8 cellular contexts compared by ENCODE assay signal in the genomic region with DNA sequence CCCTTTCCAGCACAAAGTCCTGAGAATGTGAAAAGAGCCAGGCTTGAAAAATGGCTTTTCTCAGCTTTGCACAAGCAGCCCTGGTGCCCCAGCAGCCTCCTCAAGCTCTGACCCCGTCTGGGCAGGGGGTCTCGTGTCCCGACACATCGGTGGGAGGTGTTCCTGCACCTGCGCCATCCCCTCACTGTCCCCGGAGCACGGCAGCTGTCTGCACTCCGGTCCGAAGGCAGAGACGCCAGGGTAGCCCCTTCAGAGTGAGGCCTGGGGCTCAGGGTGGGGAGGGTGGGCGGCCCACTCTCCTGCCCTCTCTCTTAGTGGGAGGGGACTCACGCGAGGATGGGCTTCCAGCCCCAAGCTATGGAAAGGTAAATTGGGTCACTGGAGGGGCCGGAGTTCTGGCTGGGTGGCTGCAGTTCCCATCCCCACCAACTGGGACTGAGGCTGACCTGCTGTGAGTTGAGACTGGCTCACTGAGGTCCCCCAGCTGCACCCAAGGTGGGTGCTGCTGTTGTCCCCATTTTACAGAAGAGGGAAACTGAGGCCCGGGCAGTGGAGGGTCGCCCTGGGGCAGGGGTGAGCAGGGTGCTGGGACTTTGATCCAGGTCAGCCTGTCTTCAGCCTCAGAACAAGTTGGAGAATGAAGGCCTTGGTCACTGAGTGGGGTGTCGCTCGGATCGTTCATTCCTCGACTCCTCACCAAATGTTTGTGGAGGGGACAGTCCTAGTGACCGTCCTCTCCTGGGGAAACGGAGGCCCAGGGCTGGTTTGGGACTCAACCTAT. TPM values are rescaled to one million over a fixed set of nuclear protein-coding genes. Genes with fewer than 3 reads are reported as not detected.
DNase-seq lines count a peak whose midpoint lies in the region; ATAC-seq and TF ChIP-seq lines count a peak whose summit lies in the region.
"Had no signal": no experiment of that assay in that cellular context is flagged by ENCODE, and none has a peak within 500 bp of the region (broad histone marks: within the 10 kb centered on the region; RNA-seq: fewer than 3 reads in every experiment).

No MANE protein-coding gene starts in this region.

- H3K27me3 Mint-ChIP-seq in activated CD8-positive, alpha-beta memory T cell treated with anti-CD3 and anti-CD28 coated beads, Interleukin-2, amount 10 ng/mL, durations not matched to agents 7 days and 5 days, result peaks cover 33% of the 10 kb centered on the region

- no peak overlapping the region for H3K27ac Mint-ChIP-seq in activated CD8-positive, alpha-beta memory T cell treated with anti-CD3 and anti-CD28 coated beads, Interleukin-2, amount 10 ng/mL, durations not matched to agents 7 days and 5 days

- in situ Hi-C loops in Panc1 (cut with HindIII; ENCODE audit: low pct_unique_long_range_greater_than_20kb, low sequenced_read_pairs), result no loop called here

- H3K27me3 ChIP-seq in Panc1 (ENCODE audit: control insufficient read depth, insufficient read depth, low read length), result no peaks in the 10 kb centered on the region
- H3K27me3 ChIP-seq in iPS-18a (ENCODE audit: control insufficient read depth, insufficient read depth, low read length), result peaks cover 49% of the 10 kb centered on the region
- peaks cover 41 to 59% (median 46%) of the 10 kb centered on the region in 3 donors for H3K27me3 ChIP-seq in skeletal muscle tissue (ENCODE audit: control insufficient read depth in 3 of 3, insufficient read depth in 3 of 3, low read length in 3 of 3)

- H3K4me3 Mint-ChIP-seq in activated CD8-positive, alpha-beta memory T cell treated with anti-CD3 and anti-CD28 coated beads, Interleukin-2, amount 10 ng/mL, durations not matched to agents 7 days and 5 days, result no peak overlapping the region

- H3K4me1 ChIP-seq in Panc1 (ENCODE audit: control insufficient read depth, insufficient read depth, low read length) (peaks cover 17% of the 10 kb centered on the region), iPS-18a (ENCODE audit: control insufficient read depth, low read depth, low read length) (peaks cover 9% of the 10 kb centered on the region), skeletal muscle tissue (ENCODE audit: control insufficient read depth in 3 of 3, insufficient read depth in 3 of 3, low read length in 3 of 3) (peaks cover 3 to 14% (median 8%) of the 10 kb centered on the region in 3 donors)

- DNase-seq in Panc1 (ENCODE audit: low read depth, low spot score), result no peak
- no peak for DNase-seq in activated CD8-positive, alpha-beta memory T cell treated with anti-CD3 and anti-CD28 coated beads, Interleukin-2, amount 10 ng/mL, durations not matched to agents 7 days and 5 days
- DNase-seq in NCI-H1436 treated with DMSO at 0.1 percent for 48 hours (lab: John Stamatoyannopoulos, UW), result no peak
- DNase-seq: activated naive CD4-positive, alpha-beta T cell had no signal

- no TSS peak for BruUV-seq in Panc1 (replicated peaks; lab: Mats Ljungman, UMichigan)

- H3K4me3 ChIP-seq in Panc1 (ENCODE audit: low read depth in 2 of 2, low read length in 2 of 2) (peak overlapping the region in 1 of 2 experiments; percentile 43; a peak in 2 of 4 replicates), iPS-18a (ENCODE audit: low read length) (peak overlapping the region; percentile 54), skeletal muscle tissue (ENCODE audit: low read length in 3 of 3) (peak overlapping the region; percentile 32 to 43 (median 41))

- no peaks in the 10 kb centered on the region for H3K9me3 Mint-ChIP-seq in activated CD8-positive, alpha-beta memory T cell treated with anti-CD3 and anti-CD28 coated beads, Interleukin-2, amount 10 ng/mL, durations not matched to agents 7 days and 5 days (ENCODE audit: low read depth)

- H3K36me3 Mint-ChIP-seq in activated CD8-positive, alpha-beta memory T cell treated with anti-CD3 and anti-CD28 coated beads, Interleukin-2, amount 10 ng/mL, durations not matched to agents 7 days and 5 days, result peaks cover 2% of the 10 kb centered on the region

- H3K4me1 Mint-ChIP-seq in activated CD8-positive, alpha-beta memory T cell treated with anti-CD3 and anti-CD28 coated beads, Interleukin-2, amount 10 ng/mL, durations not matched to agents 7 days and 5 days, result peaks cover 14% of the 10 kb centered on the region

- CTCF ChIA-PET in Panc1 (lab: Charles Lee), result interaction anchor here (0.6 to 1.2 kb wide), 10 partner anchors 11 to 1272 kb away, joined by 3 to 11 read pairs (median 6); no protein-coding TSS in a partner anchor
- CTCF ChIA-PET in activated CD8-positive, alpha-beta memory T cell treated with anti-CD3 and anti-CD28 coated beads, Interleukin-2, amount 10 ng/mL, durations not matched to agents 7 days and 5 days (lab: Charles Lee), result interaction anchor here (0.6 to 1.9 kb wide), 2 partner anchors 22 to 40 kb away, joined by 3 to 5 read pairs; partner anchors contain the start of gene UBE2I

- H3K9me3 ChIP-seq in Panc1 (ENCODE audit: control insufficient read depth, insufficient read depth, low read depth, low read length) (no peaks in the 10 kb centered on the region), iPS-18a (ENCODE audit: control insufficient read depth, low read depth, low read length) (no peaks in the 10 kb centered on the region), skeletal muscle tissue (ENCODE audit: control insufficient read depth in 3 of 3, low read length in 3 of 3) (peaks cover 0 to 2% (median 0%) of the 10 kb centered on the region in 3 donors)

- intact Hi-C loops in Panc1 (cut with micrococcal nuclease; ENCODE audit: unreplicated experiment), result no loop called here

- peak; percentile 11 for ATAC-seq in GM19351 (IDR thresholded peaks at IDR 0.05; ENCODE audit: unreplicated experiment)
- peak; percentile 4 for ATAC-seq in Panc1
- no peak for ATAC-seq in activated CD8-positive, alpha-beta memory T cell treated with anti-CD3 and anti-CD28 coated beads, Interleukin-2, amount 10 ng/mL, durations not matched to agents 7 days and 5 days
- no peak for ATAC-seq in HG02588 (IDR thresholded peaks at IDR 0.05; ENCODE audit: unreplicated experiment)

- no peak; the same call in 1 of the 2 replicates for TF ChIP-seq CTCF in Panc1 (IDR thresholded peaks at IDR 0.05)

- POLR2A ChIA-PET in Panc1 (lab: Charles Lee), result interaction anchor here (0.6 kb wide), 1 partner anchor 62 kb away, joined by 6 read pairs; no protein-coding TSS in a partner anchor

- H3K9ac ChIP-seq in iPS-18a (ENCODE audit: low read length) (peak overlapping the region; percentile 73), skeletal muscle tissue (ENCODE audit: low read depth in 1 of 3, low read length in 3 of 3) (no peak overlapping the region)

- peak overlapping the region; percentile 57; the same call in 1 of the 2 replicates for H3K27ac ChIP-seq in Panc1 (ENCODE audit: low read length)
- peak overlapping the region; percentile 38 for H3K27ac ChIP-seq in iPS-18a (ENCODE audit: low read length)
- H3K27ac ChIP-seq in skeletal muscle tissue (ENCODE audit: low read depth, low read length), result no peak overlapping the region

- H3K36me3 ChIP-seq in Panc1 (ENCODE audit: control insufficient read depth, insufficient read depth, low read length), result no peaks in the 10 kb centered on the region
- H3K36me3 ChIP-seq in iPS-18a (ENCODE audit: control insufficient read depth, low read depth, low read length), result no peaks in the 10 kb centered on the region
- no peaks in the 10 kb centered on the region for H3K36me3 ChIP-seq in skeletal muscle tissue (ENCODE audit: control insufficient read depth in 3 of 3, insufficient read depth in 3 of 3, low read length in 3 of 3)

RNA-seq across cellular contexts. Expression of gene BAIAP3, which starts 2.3 kb away (rescaled TPM):
- total RNA-seq in Panc1 (2021; ENCODE audit: unreplicated experiment), result 9.4 TPM
- 8.2 TPM for polyA plus RNA-seq in Panc1 (2012; ENCODE audit: insufficient read length)
- total RNA-seq in skeletal muscle tissue, result 1.0 TPM
- under 1 TPM; 0.45 to 0.53 TPM for total RNA-seq in activated CD8-positive, alpha-beta memory T cell treated with anti-CD3 and anti-CD28 coated beads, Interleukin-2, amount 10 ng/mL, durations not matched to agents 7 days and 5 days

RNA-seq across cellular contexts. Expression of gene TSR3, which starts 20.6 kb away (rescaled TPM):
- total RNA-seq in Panc1 (2021; ENCODE audit: unreplicated experiment) (89.7 TPM), skeletal muscle tissue (48.5 TPM)
- 149 TPM for polyA plus RNA-seq in Panc1 (2012; ENCODE audit: insufficient read length)
- 10 to 100 TPM; 52.9 to 57.8 TPM for total RNA-seq in activated CD8-positive, alpha-beta memory T cell treated with anti-CD3 and anti-CD28 coated beads, Interleukin-2, amount 10 ng/mL, durations not matched to agents 7 days and 5 days

RNA-seq across cellular contexts. Expression of gene GNPTG, which starts 20.6 kb away (rescaled TPM):
- total RNA-seq in Panc1 (2021; ENCODE audit: unreplicated experiment) (62.5 TPM), skeletal muscle tissue (18.3 TPM)
- 83.3 TPM for polyA plus RNA-seq in Panc1 (2012; ENCODE audit: insufficient read length)
- 10 to 100 TPM; 29.3 to 33.0 TPM for total RNA-seq in activated CD8-positive, alpha-beta memory T cell treated with anti-CD3 and anti-CD28 coated beads, Interleukin-2, amount 10 ng/mL, durations not matched to agents 7 days and 5 days

RNA-seq across cellular contexts. Expression of gene UBE2I, which starts 21.7 kb away (rescaled TPM):
- 198 TPM for total RNA-seq in Panc1 (2021; ENCODE audit: unreplicated experiment)
- polyA plus RNA-seq in Panc1 (2012; ENCODE audit: insufficient read length), result 166 TPM
- 35.0 TPM for total RNA-seq in skeletal muscle tissue
- 100 to 1,000 TPM; 224 to 253 TPM for total RNA-seq in activated CD8-positive, alpha-beta memory T cell treated with anti-CD3 and anti-CD28 coated beads, Interleukin-2, amount 10 ng/mL, durations not matched to agents 7 days and 5 days

Comparison
In these comparisons a context has a peak if more than half of its experiments do, and no peak if none do; other contexts are left out.
1. ATAC-seq: peak in GM19351 (single experiment) and Panc1 (single experiment); none in activated CD8-positive, alpha-beta memory T cell treated with anti-CD3 and anti-CD28 coated beads, Interleukin-2, amount 10 ng/mL, durations not matched to agents 7 days and 5 days (single experiment) and HG02588 (single experiment).